ENCODE assay signal across 17 cellular contexts in genomic region chr14:53167602-53168328, GRCh38. TPM values are rescaled to one million over a fixed set of nuclear protein-coding genes. Genes with fewer than 3 reads are reported as not detected.
DNase-seq lines count a peak whose midpoint lies in the region; ATAC-seq, FAIRE-seq and TF ChIP-seq lines count a peak whose summit lies in the region.
"Had no signal": no experiment of that assay in that cellular context is flagged by ENCODE, and none has a peak within 500 bp of the region (broad histone marks: within the 10 kb centered on the region; RNA-seq: fewer than 3 reads in every experiment).

No MANE protein-coding gene starts in this region.

- 0 out of 2 replicates have a peak, but pooled peaks cover 2% of the 10 kb centered on the region for H3K27me3 ChIP-seq in IMR-90 (ENCODE audit: control insufficient read depth, insufficient read depth, low read length)
- H3K27me3 ChIP-seq in mesenchymal stem cell (ENCODE audit: control insufficient read depth in 1 of 2, insufficient read depth in 1 of 2, low read length in 2 of 2) = no peaks in the 10 kb centered on the region

- H2BK15ac ChIP-seq in IMR-90 (ENCODE audit: low read depth, low read length) (no peak overlapping the region; the same call in 2 of the 3 replicates), mesenchymal stem cell (ENCODE audit: low read depth, poor library complexity, severe bottlenecking) (no peak overlapping the region)

- intact Hi-C loops in IMR-90 (cut with micrococcal nuclease) = no loop called here

- H4K91ac ChIP-seq in IMR-90 (ENCODE audit: insufficient read depth, low read depth, low read length) (peak overlapping the region; percentile 76; the same call in 1 of the 2 replicates), mesenchymal stem cell (ENCODE audit: low read length) (no peak overlapping the region)

- POLR2A ChIA-PET in A549 (lab: Yijun Ruan, JAX) = no interaction called here
- POLR2A ChIA-PET in IMR-90 (lab: Charles Lee; ENCODE audit: unreplicated experiment) = no interaction called here

- H3K4me3 ChIP-seq in A549 (no peak overlapping the region), IMR-90 (ENCODE audit: insufficient read depth, low read depth, low read length) (no peak overlapping the region), cardiac fibroblast (replicated peaks in 1 of 2; ENCODE audit: low read depth in 2 of 2, low read length in 2 of 2) (no peak overlapping the region), mesenchymal stem cell (ENCODE audit: insufficient read depth in 1 of 2, low read depth in 1 of 2, low read length in 2 of 2) (peak overlapping the region in 1 of 2 experiments; percentile 59)

- CTCF ChIA-PET in A549 (lab: Yijun Ruan, JAX) = interaction anchor here (0.9 kb wide), 1 partner anchor 12 kb away, joined by 3 read pairs; no protein-coding TSS in a partner anchor
- CTCF ChIA-PET in IMR-90 (lab: Yijun Ruan, JAX) = interaction anchor here (1.0 kb wide), 1 partner anchor 16 kb away, joined by 3 read pairs; no protein-coding TSS in a partner anchor

- TF ChIP-seq CTCF in A549 (IDR thresholded peaks at IDR 0.05) (no peak), IMR-90 (conservative IDR thresholded peaks at IDR 0.05; ENCODE audit: low read depth, low read length) (no peak), cardiac fibroblast (IDR thresholded peaks at IDR 0.05; ENCODE audit: low read depth, low read length) (no peak)

- H2AFZ ChIP-seq in IMR-90 (replicated peaks; ENCODE audit: low read length, poor library complexity) = no peak overlapping the region
- H2AFZ ChIP-seq in mesenchymal stem cell (ENCODE audit: low read depth, low read length) = peak overlapping the region; percentile 86

- H3K79me1 ChIP-seq in IMR-90 (ENCODE audit: low read depth in 1 of 2, low read length in 2 of 2) = no peaks in the 10 kb centered on the region
- H3K79me1 ChIP-seq in mesenchymal stem cell (replicated peaks; ENCODE audit: low read length, poor library complexity, severe bottlenecking) = no peaks in the 10 kb centered on the region

- H3K27ac ChIP-seq in A549 (no peak overlapping the region), IMR-90 (ENCODE audit: insufficient read depth, low read length) (peak overlapping the region; percentile 22; the same call in 1 of the 2 replicates), mesenchymal stem cell (ENCODE audit: low read length, poor library complexity, severe bottlenecking) (no peak overlapping the region)

- no peaks in the 10 kb centered on the region for H3K4me1 ChIP-seq in A549
- peaks cover 4% of the 10 kb centered on the region for H3K4me1 ChIP-seq in IMR-90 (ENCODE audit: control insufficient read depth, insufficient read depth, low read length)
- no peaks in the 10 kb centered on the region for H3K4me1 ChIP-seq in mesenchymal stem cell (ENCODE audit: control insufficient read depth, insufficient read depth, low read depth, low read length)

- ATAC-seq in A549 = no peak
- peak; percentile 87 for ATAC-seq in IMR-90 (ENCODE audit: low read depth)
- no peak for ATAC-seq in HG03097 (IDR thresholded peaks at IDR 0.05; ENCODE audit: low FRiP score, unreplicated experiment)
- ATAC-seq in GM18861 (IDR thresholded peaks at IDR 0.05; ENCODE audit: unreplicated experiment) = no peak
- no peak for ATAC-seq in HG03460 (IDR thresholded peaks at IDR 0.05; ENCODE audit: unreplicated experiment)
- ATAC-seq: naive thymus-derived CD4-positive, alpha-beta T cell had no signal

- H2AK5ac ChIP-seq in IMR-90 (ENCODE audit: low read depth, low read length) (no peak overlapping the region), mesenchymal stem cell (ENCODE audit: low read length, severe bottlenecking) (no peak overlapping the region)

- DNase-seq in A549 (ENCODE audit: low read depth in 1 of 2, low spot score in 1 of 2) (no peak), IMR-90 (peak; percentile 32), cardiac fibroblast (ENCODE audit: low read depth in 2 of 2) (peak; percentile 48 to 59), mesenchymal stem cell (peak; percentile 57)
- no peak for DNase-seq in activated CD4-positive, alpha-beta T cell treated with anti-CD3 and anti-CD28 coated beads for 48 hours
- DNase-seq: ACHN; activated CD4-positive, alpha-beta memory T cell treated with anti-CD3 and anti-CD28 coated beads, Interleukin-2, amount 10 ng/mL, durations not matched to agents 7 days and 5 days; amniotic stem cell; naive thymus-derived CD4-positive, alpha-beta T cell; NCI-H2081 treated with DMSO at 0.1 percent for 48 hours; NCI-H748 treated with DMSO at 0.1 percent for 48 hours; SIG-M5; stimulated activated CD4-positive, alpha-beta T cell treated with anti-CD3 and anti-CD28 coated beads, Interleukin-4, amount 100 ng/mL, for 24 hours had no signal

- H3K9me3 ChIP-seq in A549 = no peaks in the 10 kb centered on the region
- no peaks in the 10 kb centered on the region for H3K9me3 ChIP-seq in IMR-90 (ENCODE audit: control insufficient read depth, insufficient read depth, low read length)
- H3K9me3 ChIP-seq in mesenchymal stem cell (ENCODE audit: control insufficient read depth, low read length) = no peaks in the 10 kb centered on the region

- H3K4ac ChIP-seq in IMR-90 (ENCODE audit: low read depth, low read length) (peak overlapping the region; percentile 19; the same call in 1 of the 2 replicates), mesenchymal stem cell (ENCODE audit: low read depth in 1 of 2, low read length in 2 of 2) (peak overlapping the region in 1 of 2 experiments; percentile 37)

- TF ChIP-seq RAD21 in A549 (conservative IDR thresholded peaks at IDR 0.05 in 1 of 2, IDR thresholded peaks at IDR 0.05 in 1 of 2) = no peak
- no peak for TF ChIP-seq RAD21 in IMR-90 (IDR thresholded peaks at IDR 0.05; ENCODE audit: low read length)

- peak overlapping the region; percentile 82; the same call in 1 of the 2 replicates for H3K14ac ChIP-seq in IMR-90 (replicated peaks; ENCODE audit: low read depth, low read length)
- H3K14ac ChIP-seq in mesenchymal stem cell (ENCODE audit: low read length in 2 of 2) = no peak overlapping the region

- H2BK120ac ChIP-seq in IMR-90 (ENCODE audit: low read depth, low read length) = peak overlapping the region; percentile 78; the same call in 1 of the 2 replicates
- H2BK120ac ChIP-seq in mesenchymal stem cell (ENCODE audit: low read depth, low read length) = no peak overlapping the region

- no peak overlapping the region for H2BK12ac ChIP-seq in mesenchymal stem cell (ENCODE audit: low read length in 2 of 2)

- H4K20me1 ChIP-seq in IMR-90 (ENCODE audit: insufficient read depth, low read length) = no peaks in the 10 kb centered on the region

- no peak overlapping the region for H2BK5ac ChIP-seq in IMR-90 (ENCODE audit: low read depth, low read length, poor library complexity, severe bottlenecking)
- H2BK5ac ChIP-seq in mesenchymal stem cell (ENCODE audit: low read depth, low read length, poor library complexity, severe bottlenecking) = no peak overlapping the region

- TF ChIP-seq POLR2A in A549 (IDR thresholded peaks at IDR 0.05; ENCODE audit: low read length) (no peak), IMR-90 (IDR thresholded peaks at IDR 0.05; ENCODE audit: low read depth, low read length) (no peak)

- H3K18ac ChIP-seq in IMR-90 (ENCODE audit: low read depth, low read length) = peak overlapping the region; percentile 70; the same call in 1 of the 2 replicates
- no peak overlapping the region for H3K18ac ChIP-seq in mesenchymal stem cell (ENCODE audit: low read depth in 1 of 2, low read length in 2 of 2)

- no peaks in the 10 kb centered on the region for H3K36me3 ChIP-seq in IMR-90 (ENCODE audit: control insufficient read depth, insufficient read depth, low read length)
- no peaks in the 10 kb centered on the region for H3K36me3 ChIP-seq in mesenchymal stem cell (ENCODE audit: control insufficient read depth in 1 of 2, insufficient read depth in 2 of 2, low read depth in 1 of 2, low read length in 2 of 2)

- peaks cover 3% of the 10 kb centered on the region for H3K9me1 ChIP-seq in IMR-90 (ENCODE audit: insufficient read depth, low read length)

- H3K23ac ChIP-seq in IMR-90 (ENCODE audit: low read depth, low read length) (no peak overlapping the region), mesenchymal stem cell (ENCODE audit: low read length in 2 of 2) (no peak overlapping the region)

- H4K5ac ChIP-seq in IMR-90 (ENCODE audit: low read depth, low read length) = peak overlapping the region; percentile 69; the same call in 1 of the 2 replicates

- H3K9ac ChIP-seq in IMR-90 (ENCODE audit: low read depth, low read length) (no peak overlapping the region), mesenchymal stem cell (ENCODE audit: low read length) (peak overlapping the region; percentile 82)

- no TSS peak for BruUV-seq in IMR-90 (replicated peaks; lab: Mats Ljungman, UMichigan)

- TF ChIP-seq EP300 in A549 (IDR thresholded peaks at IDR 0.05) = no peak

- peak overlapping the region; percentile 76 for H2BK20ac ChIP-seq in IMR-90 (ENCODE audit: low read depth, low read length)

- H2AK9ac ChIP-seq in IMR-90 (replicated peaks; ENCODE audit: low read depth, low read length, poor library complexity) = no peak overlapping the region

- H4K8ac ChIP-seq in IMR-90 (ENCODE audit: low read depth in 2 of 2, low read length in 2 of 2) = no peak overlapping the region; a peak in 1 of 4 replicates
- no peak overlapping the region for H4K8ac ChIP-seq in mesenchymal stem cell (ENCODE audit: low read length)

- H3K4me2 ChIP-seq in A549 = peak overlapping the region; percentile 3; the same call in 1 of the 3 replicates
- peak overlapping the region; percentile 54 for H3K4me2 ChIP-seq in IMR-90 (ENCODE audit: low read depth, low read length)
- no peak overlapping the region for H3K4me2 ChIP-seq in mesenchymal stem cell (ENCODE audit: low read length, poor library complexity, severe bottlenecking)

- dilution Hi-C loops in IMR-90 (cut with HindIII; ENCODE audit: low sequenced_read_pairs, unreplicated experiment) = no loop called here

- in situ Hi-C loops in IMR-90 (cut with MboI; ENCODE audit: low sequenced_read_pairs) = no loop called here

- no peak for FAIRE-seq in A549 (lab: Jason Lieb, UNC)
- FAIRE-seq: colon had no signal

- no peak overlapping the region for H3K56ac ChIP-seq in IMR-90 (ENCODE audit: extremely low read depth, insufficient read depth, low read length)

- 74% methylated on average over 4 of the region's 4 CpGs for whole genome bisulfite sequencing in A549 (ENCODE audit: missing lambda C conversion rate)
- 40% methylated on average over 1 of the region's 4 CpGs; no CpG with 5 or more reads in 1 of the 2 experiments for WGBS in IMR-90 (ENCODE audit: extremely low coverage in 2 of 2, insufficient read length in 1 of 2), 2 experiments
- 77% methylated on average over 3 of the region's 4 CpGs for WGBS in mesenchymal stem cell

RNA-seq across cellular contexts. Expression of gene DDHD1, which starts 14.6 kb away (rescaled TPM):
- polyA plus RNA-seq in A549 (2011; rRNA removed) (9.5 and 12.3 TPM in 2 replicates), A549 (2017; fragmentation: RNase III; extraction: RNeasy Plus Mini Kit Qiagen cat#74134 plus additional on column Dnase treatment) (6.1 to 6.3 TPM (median 6.2 TPM) in 3 replicates), IMR-90 (2012; rRNA removed) (3.7 and 4.5 TPM in 2 replicates)
- 2.4 and 2.6 TPM in 2 replicates for polyA plus RNA-seq in A549 (2012; cell fraction: cytosol; rRNA removed)
- polyA plus RNA-seq in A549 (2012; cell fraction: nucleus; rRNA removed) = 2.4 and 2.8 TPM in 2 replicates
- polyA minus RNA-seq in A549 (2011; rRNA and poly(A)+ RNA removed) = 10.7 and 12.1 TPM in 2 replicates
- total RNA-seq in IMR-90 (2012; rRNA removed) = 9.0 and 14.2 TPM in 2 replicates
- 1.3 and 1.4 TPM in 2 replicates for polyA plus RNA-seq in IMR-90 (2012; cell fraction: cytosol; rRNA removed)
- polyA plus RNA-seq in IMR-90 (2012; cell fraction: nucleus; rRNA removed; ENCODE audit: low replicate concordance) = 1.9 and 10.8 TPM in 2 replicates
- 5.7 TPM for polyA plus RNA-seq in mesenchymal stem cell (2013, experiment 1 of 2)
- 6.4 TPM for polyA plus RNA-seq in mesenchymal stem cell (2013, experiment 2 of 2)

Comparison
In these comparisons a context has a peak if more than half of its experiments do, and no peak if none do; other contexts are left out.
1. DNase-seq: peak in IMR-90 (single experiment), cardiac fibroblast (2 of 2) and mesenchymal stem cell (single experiment); none in A549 (0 of 2) and activated CD4-positive, alpha-beta T cell treated with anti-CD3 and anti-CD28 coated beads for 48 hours (single experiment).